ENCODE assay signal across 23 cellular contexts in the genomic region with DNA sequence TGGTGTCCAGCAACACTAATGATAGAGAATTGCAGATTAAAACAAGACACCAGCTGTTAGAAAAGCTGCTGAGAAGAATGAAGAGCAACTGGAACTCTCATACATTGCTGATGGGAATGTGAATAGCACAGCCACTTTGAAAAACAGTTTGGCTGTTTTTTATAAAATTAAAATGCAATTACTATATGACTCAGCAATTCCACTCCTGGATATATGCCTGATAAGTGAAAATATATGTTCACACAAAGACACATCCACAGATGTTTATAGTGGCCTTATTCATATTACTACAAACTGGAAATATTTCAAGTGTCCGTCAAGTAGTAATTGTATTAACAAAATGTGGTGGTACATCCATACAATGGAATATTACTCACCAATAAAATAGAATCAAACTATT.
"Had no signal": no experiment of that assay in that cellular context is flagged by ENCODE, and none has a peak within 500 bp of the region (broad histone marks: within the 10 kb centered on the region; RNA-seq: fewer than 3 reads in every experiment).

No MANE protein-coding gene starts in this region.

- H3K27ac Mint-ChIP-seq: mesothelial cell of epicardium; naive B cell; naive thymus-derived CD8-positive, alpha-beta T cell had no signal

- H3K4me3 Mint-ChIP-seq: mesothelial cell of epicardium; naive B cell; naive thymus-derived CD8-positive, alpha-beta T cell had no signal

- H3K9me3 ChIP-seq: esophagus muscularis mucosa, gastroesophageal sphincter, left lung, lower lobe of right lung, mucosa of descending colon had no signal

- DNase-seq: dermis blood vessel endothelial cell; dorsolateral prefrontal cortex; effector CD4-positive, alpha-beta T cell; effector memory CD4-positive, alpha-beta T cell; foreskin keratinocyte; heart left ventricle; left cardiac atrium; left lung; left ventricle myocardium superior; lower lobe of right lung; mesenchymal stem cell; mucosa of descending colon; naive B cell; naive thymus-derived CD8-positive, alpha-beta T cell had no signal

- H2AFZ ChIP-seq: hepatocyte had no signal

- H3K4me3 ChIP-seq: coronary artery, dorsolateral prefrontal cortex, esophagus muscularis mucosa, gastroesophageal sphincter, heart left ventricle, hepatocyte, left lung, lower lobe of right lung, mucosa of descending colon had no signal

- ATAC-seq: foreskin keratinocyte; gastroesophageal sphincter; heart left ventricle; left cardiac atrium; left lung; left ventricle myocardium superior; lower lobe of right lung; mucosa of descending colon; naive thymus-derived CD8-positive, alpha-beta T cell had no signal

- FAIRE-seq: endothelial cell of umbilical vein, frontal cortex, islet of Langerhans, keratinocyte had no signal

- H3K79me2 ChIP-seq: hepatocyte had no signal

- H3K36me3 Mint-ChIP-seq: mesothelial cell of epicardium, naive B cell had no signal

- H3K4me1 Mint-ChIP-seq: naive B cell; naive thymus-derived CD8-positive, alpha-beta T cell had no signal

- H3K36me3 ChIP-seq: esophagus muscularis mucosa, gastroesophageal sphincter, heart left ventricle, left lung, lower lobe of right lung had no signal

- H3K4me2 ChIP-seq: hepatocyte had no signal

- H3K27ac ChIP-seq: coronary artery, dorsolateral prefrontal cortex, esophagus muscularis mucosa, foreskin keratinocyte, gastroesophageal sphincter, heart left ventricle, hepatocyte, left lung, lower lobe of right lung had no signal

- H3K4me1 ChIP-seq: esophagus muscularis mucosa, foreskin keratinocyte, gastroesophageal sphincter, heart left ventricle, left lung, lower lobe of right lung had no signal

- H3K27me3 ChIP-seq: dorsolateral prefrontal cortex, esophagus muscularis mucosa, foreskin keratinocyte, gastroesophageal sphincter, heart left ventricle, hepatocyte, left lung had no signal
